In genomic region chr6:98458713-98459112, GRCh38 we compare ENCODE assay signal across 20 cellular contexts.
"Had no signal": no experiment of that assay in that cellular context is flagged by ENCODE, and none has a peak within 500 bp of the region (broad histone marks: within the 10 kb centered on the region; RNA-seq: fewer than 3 reads in every experiment).

No MANE protein-coding gene starts in this region.

- H3K4me1 ChIP-seq: adrenal gland, colonic mucosa, esophagus squamous epithelium, psoas muscle, suprapubic skin, uterus had no signal

- ATAC-seq: activated T-helper 17 cell treated with anti-CD3 and anti-CD28 coated beads, Interleukin-2, amount 50 U/mL, for 72 hours; left lobe of liver; naive thymus-derived CD8-positive, alpha-beta T cell; psoas muscle; right cardiac atrium had no signal

- H3K36me3 ChIP-seq: adrenal gland, colonic mucosa, esophagus squamous epithelium, neutrophil, ovary, suprapubic skin, uterus had no signal

- H3K4me3 ChIP-seq: adrenal gland, colonic mucosa, esophagus squamous epithelium, lung, ovary, psoas muscle, suprapubic skin, uterus had no signal

- H3K9me3 ChIP-seq: adrenal gland, colonic mucosa, esophagus squamous epithelium, neutrophil, ovary, psoas muscle, suprapubic skin, uterus had no signal

- H3K27me3 ChIP-seq: adrenal gland, colonic mucosa, esophagus squamous epithelium, neutrophil, ovary, suprapubic skin, uterus had no signal

- H3K27ac ChIP-seq: adrenal gland, colonic mucosa, esophagus squamous epithelium, neutrophil, ovary, psoas muscle, suprapubic skin, uterus had no signal

- DNase-seq: activated CD4-positive, alpha-beta T cell treated with anti-CD3 and anti-CD28 coated beads for 1 hour; activated CD4-positive, alpha-beta T cell treated with anti-CD3 and anti-CD28 coated beads, Interleukin-2, amount 50 U/mL, for 1 hour; activated T-cell treated with anti-CD3 and anti-CD28 coated beads, Interleukin-2, amount 50 U/mL, for 1 hour; adrenal gland; colonic mucosa; esophagus squamous epithelium; kidney; naive thymus-derived CD8-positive, alpha-beta T cell; ovary; psoas muscle; right cardiac atrium; stimulated activated CD4-positive, alpha-beta T cell treated with anti-CD3 and anti-CD28 coated beads, Interleukin-12 subunit alpha, Interleukin-12 subunit beta, amount 100 ng/mL, for 4 hours; T-helper 1 cell; trophoblast cell; uterus had no signal
